In the genomic region with DNA sequence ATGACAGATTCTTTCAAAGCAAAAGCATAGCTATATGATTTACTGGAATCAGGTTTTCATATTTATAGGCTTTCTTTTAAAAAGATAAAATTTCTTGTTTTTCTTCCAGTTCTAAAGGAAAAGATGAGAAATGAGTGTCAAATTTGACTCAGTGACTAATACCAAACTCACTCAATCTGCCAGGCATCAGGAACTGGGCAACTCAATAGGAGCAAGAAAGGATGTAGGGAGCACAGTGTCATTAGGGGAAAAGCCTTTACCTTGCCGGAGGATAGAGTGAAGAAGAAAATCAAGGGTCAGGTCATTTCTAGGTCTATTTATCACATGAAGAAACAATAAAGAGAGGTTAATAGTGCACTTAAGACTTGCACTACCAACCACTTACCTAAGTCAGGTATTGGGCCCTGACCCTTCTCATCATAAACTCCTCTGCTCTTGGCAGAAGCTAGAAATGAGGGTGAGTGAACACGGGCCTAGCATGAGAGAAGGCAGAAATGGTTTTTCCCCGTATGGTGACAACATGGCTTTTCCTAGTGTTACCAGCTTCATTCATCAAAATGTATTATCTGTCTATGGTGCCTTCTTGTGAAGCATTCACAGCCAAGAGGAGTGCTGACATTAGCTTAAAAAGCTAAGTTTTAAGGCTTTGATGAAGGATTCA, we compare ENCODE assay signal across 15 cellular contexts.
A peak's percentile ranks its signal among the peaks of the same experiment; 100 is the strongest.
DNase-seq lines count a peak whose midpoint lies in the region; ATAC-seq and TF ChIP-seq lines count a peak whose summit lies in the region.
"Had no signal": no experiment of that assay in that cellular context is flagged by ENCODE, and none has a peak within 500 bp of the region (broad histone marks: within the 10 kb centered on the region; RNA-seq: fewer than 3 reads in every experiment).

No MANE protein-coding gene starts in this region.

- TF ChIP-seq POLR2A in esophagus muscularis mucosa (IDR thresholded peaks at IDR 0.05; ENCODE audit: low read depth): no peak

- POLR2A ChIA-PET in CD8-positive, alpha-beta T cell (lab: Charles Lee): interaction anchor here (1.0 kb wide), 1 partner anchor 16 kb away, joined by 3 read pairs; no protein-coding TSS in a partner anchor

- H3K4me3 Mint-ChIP-seq in activated T-cell treated with anti-CD3 and anti-CD28 coated beads, Interleukin-2, amount 50 U/mL, for 72 hours: no peak overlapping the region
- H3K4me3 Mint-ChIP-seq in CD8-positive, alpha-beta T cell: no peak overlapping the region
- H3K4me3 Mint-ChIP-seq in activated T-helper 17 cell treated with anti-CD3 and anti-CD28 coated beads, Interleukin-2, amount 50 U/mL, for 72 hours: peak overlapping the region; percentile 61
- no peak overlapping the region for H3K4me3 Mint-ChIP-seq in natural killer cell

- no peak overlapping the region for H3K27ac ChIP-seq in CD8-positive, alpha-beta T cell (ENCODE audit: low read depth, low read length)
- no peak overlapping the region for H3K27ac ChIP-seq in esophagus muscularis mucosa (replicated peaks in 1 of 4)
- H3K27ac ChIP-seq in right cardiac atrium (ENCODE audit: low read length): no peak overlapping the region

- peaks cover 0 to 3% of the 10 kb centered on the region in 2 donors for H3K36me3 Mint-ChIP-seq in activated T-cell treated with anti-CD3 and anti-CD28 coated beads, Interleukin-2, amount 50 U/mL, for 72 hours (ENCODE audit: insufficient read depth in 2 of 2)
- peaks cover 40% of the 10 kb centered on the region for H3K36me3 Mint-ChIP-seq in CD8-positive, alpha-beta T cell
- peaks cover 10% of the 10 kb centered on the region for H3K36me3 Mint-ChIP-seq in activated T-helper 17 cell treated with anti-CD3 and anti-CD28 coated beads, Interleukin-2, amount 50 U/mL, for 72 hours (ENCODE audit: low read depth)
- H3K36me3 Mint-ChIP-seq in natural killer cell: no peaks in the 10 kb centered on the region

- ATAC-seq in activated T-cell treated with anti-CD3 and anti-CD28 coated beads, Interleukin-2, amount 50 U/mL, for 72 hours (replicated peaks in 1 of 2): peak in 1 of 2 donors; percentile 41
- ATAC-seq in CD8-positive, alpha-beta T cell: no peak
- ATAC-seq in activated T-helper 17 cell treated with anti-CD3 and anti-CD28 coated beads, Interleukin-2, amount 50 U/mL, for 72 hours (replicated peaks): peak; percentile 66
- ATAC-seq in natural killer cell (no peak), right cardiac atrium (no peak)
- ATAC-seq: PC-3 had no signal

- intact Hi-C loops in CD8-positive, alpha-beta T cell (cut with DNase I, micrococcal nuclease): loop anchor here in 1 of 2 experiments (2.0 kb wide), 1 partner anchor 13 kb away; no protein-coding TSS in a partner anchor
- intact Hi-C loops in natural killer cell (cut with micrococcal nuclease) (loop anchor here (5.0 kb wide), 1 partner anchor 248 kb away; no protein-coding TSS in a partner anchor), esophagus muscularis mucosa (cut with DNase I) (no loop called here), right cardiac atrium (cut with DNase I) (no loop called here)

- DNase-seq in activated T-cell treated with anti-CD3 and anti-CD28 coated beads, Interleukin-2, amount 50 U/mL, for 72 hours: no peak
- no peak for DNase-seq in activated T-cell treated with anti-CD3 and anti-CD28 coated beads for 4 hours
- DNase-seq in CD8-positive, alpha-beta T cell: no peak
- DNase-seq in natural killer cell: no peak
- DNase-seq in esophagus muscularis mucosa (ENCODE audit: extremely low spot score): no peak
- no peak for DNase-seq in NCI-H510A (lab: John Stamatoyannopoulos, UW)
- DNase-seq in right cardiac atrium: no peak
- DNase-seq: DND-41, GDM1, H7, Kasumi-1, NCI-H1105 treated with DMSO at 0.1 percent for 48 hours, NCI-H187, PC-3 had no signal

- H3K9me3 Mint-ChIP-seq in activated T-cell treated with anti-CD3 and anti-CD28 coated beads, Interleukin-2, amount 50 U/mL, for 72 hours: no peaks in the 10 kb centered on the region
- no peaks in the 10 kb centered on the region for H3K9me3 Mint-ChIP-seq in CD8-positive, alpha-beta T cell
- no peaks in the 10 kb centered on the region for H3K9me3 Mint-ChIP-seq in activated T-helper 17 cell treated with anti-CD3 and anti-CD28 coated beads, Interleukin-2, amount 50 U/mL, for 72 hours
- H3K9me3 Mint-ChIP-seq in natural killer cell: no peaks in the 10 kb centered on the region

- whole genome bisulfite sequencing in esophagus muscularis mucosa: 90% methylated on average over 3 of the region's 3 CpGs
- 90% methylated on average over 3 of the region's 3 CpGs for WGBS in right cardiac atrium

- no peak for TF ChIP-seq CTCF in CD8-positive, alpha-beta T cell (IDR thresholded peaks at IDR 0.05)
- TF ChIP-seq CTCF in natural killer cell (IDR thresholded peaks at IDR 0.05): no peak
- TF ChIP-seq CTCF in esophagus muscularis mucosa (IDR thresholded peaks at IDR 0.05): no peak

- H3K27ac Mint-ChIP-seq in activated T-cell treated with anti-CD3 and anti-CD28 coated beads, Interleukin-2, amount 50 U/mL, for 72 hours: peak overlapping the region; percentile 69
- peak overlapping the region; percentile 68 for H3K27ac Mint-ChIP-seq in CD8-positive, alpha-beta T cell
- H3K27ac Mint-ChIP-seq in activated T-helper 17 cell treated with anti-CD3 and anti-CD28 coated beads, Interleukin-2, amount 50 U/mL, for 72 hours: peak overlapping the region; percentile 58
- H3K27ac Mint-ChIP-seq in natural killer cell: peak overlapping the region; percentile 23 to 78

- H3K4me3 ChIP-seq in CD8-positive, alpha-beta T cell (ENCODE audit: low read depth, low read length): no peak overlapping the region
- H3K4me3 ChIP-seq in esophagus muscularis mucosa: no peak overlapping the region
- no peak overlapping the region for H3K4me3 ChIP-seq in right cardiac atrium (ENCODE audit: low read length)

- no peaks in the 10 kb centered on the region for H3K27me3 ChIP-seq in CD8-positive, alpha-beta T cell (ENCODE audit: insufficient read depth, low read length)
- H3K27me3 ChIP-seq in esophagus muscularis mucosa: no peaks in the 10 kb centered on the region
- no peaks in the 10 kb centered on the region for H3K27me3 ChIP-seq in right cardiac atrium (ENCODE audit: control insufficient read depth, insufficient read depth)

- TF ChIP-seq EP300 in esophagus muscularis mucosa (IDR thresholded peaks at IDR 0.05): no peak

- peaks cover 52% of the 10 kb centered on the region for H3K4me1 Mint-ChIP-seq in activated T-cell treated with anti-CD3 and anti-CD28 coated beads, Interleukin-2, amount 50 U/mL, for 72 hours (ENCODE audit: low read depth)
- H3K4me1 Mint-ChIP-seq in CD8-positive, alpha-beta T cell (ENCODE audit: low read depth): peaks cover 68% of the 10 kb centered on the region
- peaks cover 50% of the 10 kb centered on the region for H3K4me1 Mint-ChIP-seq in activated T-helper 17 cell treated with anti-CD3 and anti-CD28 coated beads, Interleukin-2, amount 50 U/mL, for 72 hours
- peaks cover 41 to 46% of the 10 kb centered on the region in 2 donors for H3K4me1 Mint-ChIP-seq in natural killer cell

- H3K4me1 ChIP-seq in CD8-positive, alpha-beta T cell (ENCODE audit: insufficient read depth, low read length): peaks cover 4% of the 10 kb centered on the region
- H3K4me1 ChIP-seq in esophagus muscularis mucosa: no peaks in the 10 kb centered on the region
- no peaks in the 10 kb centered on the region for H3K4me1 ChIP-seq in right cardiac atrium (ENCODE audit: control insufficient read depth, insufficient read depth, low read length)

- H3K27me3 Mint-ChIP-seq in activated T-cell treated with anti-CD3 and anti-CD28 coated beads, Interleukin-2, amount 50 U/mL, for 72 hours (ENCODE audit: low read depth): no peaks in the 10 kb centered on the region
- no peaks in the 10 kb centered on the region for H3K27me3 Mint-ChIP-seq in CD8-positive, alpha-beta T cell (ENCODE audit: low read depth)
- no peaks in the 10 kb centered on the region for H3K27me3 Mint-ChIP-seq in activated T-helper 17 cell treated with anti-CD3 and anti-CD28 coated beads, Interleukin-2, amount 50 U/mL, for 72 hours
- H3K27me3 Mint-ChIP-seq in natural killer cell (ENCODE audit: low read depth in 2 of 2): no peaks in the 10 kb centered on the region

- CTCF ChIA-PET in CD8-positive, alpha-beta T cell (lab: Charles Lee): interaction anchor here (0.8 to 3.7 kb wide), 5 partner anchors 9 to 169 kb away, joined by 3 to 21 read pairs (median 6); no protein-coding TSS in a partner anchor

- no peaks in the 10 kb centered on the region for H3K9me3 ChIP-seq in CD8-positive, alpha-beta T cell (ENCODE audit: low read length)
- H3K9me3 ChIP-seq in esophagus muscularis mucosa: no peaks in the 10 kb centered on the region
- H3K9me3 ChIP-seq in right cardiac atrium (ENCODE audit: control insufficient read depth, low read length): no peaks in the 10 kb centered on the region

- H3K36me3 ChIP-seq in CD8-positive, alpha-beta T cell (ENCODE audit: insufficient read depth, low read length): no peaks in the 10 kb centered on the region
- no peaks in the 10 kb centered on the region for H3K36me3 ChIP-seq in esophagus muscularis mucosa
